In the genomic region with DNA sequence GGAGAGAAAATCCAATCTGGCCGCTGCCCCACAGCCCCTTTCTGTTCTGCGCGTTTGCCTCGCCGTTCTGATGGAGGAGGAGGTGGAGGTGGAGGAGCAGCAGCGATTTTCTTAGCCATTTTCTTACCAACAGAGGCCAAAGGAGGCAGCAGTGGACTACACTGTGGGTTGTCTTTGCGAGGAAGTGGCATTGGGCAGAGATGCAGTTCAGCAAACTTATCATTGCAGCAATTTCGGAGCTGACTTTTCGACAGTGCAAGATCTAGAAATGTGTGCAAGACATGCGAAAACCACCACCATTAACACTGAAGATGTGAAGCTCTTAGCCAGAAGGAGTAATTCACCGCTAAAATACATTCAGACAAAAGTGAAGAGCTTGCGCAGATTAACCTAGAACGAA, we compare ENCODE assay signal across 8 cellular contexts. TPM values are rescaled to one million over a fixed set of nuclear protein-coding genes. Genes with fewer than 3 reads are reported as not detected.
DNase-seq lines count a peak whose midpoint lies in the region; ATAC-seq and TF ChIP-seq lines count a peak whose summit lies in the region.

No MANE protein-coding gene starts in this region.

- H3K4me3 ChIP-seq in A673 (ENCODE audit: low read depth, low read length, poor library complexity, severe bottlenecking): no peak overlapping the region
- peak overlapping the region in 2 of 3 donors; percentile 86 to 89 for H3K4me3 ChIP-seq in breast epithelium
- peak overlapping the region; percentile 76 to 97 (median 82) for H3K4me3 ChIP-seq in subcutaneous abdominal adipose tissue (ENCODE audit: low read depth in 1 of 5, low read length in 5 of 5)

- BruUV-seq in A673 (replicated peaks; lab: Mats Ljungman, UMichigan): no TSS peak

- TF ChIP-seq CTCF in A673 (conservative IDR thresholded peaks at IDR 0.05; ENCODE audit: low read depth, low read length): peak; percentile 67
- TF ChIP-seq CTCF in GM12872 (IDR thresholded peaks at IDR 0.05; ENCODE audit: insufficient read depth, low read depth, low read length): peak; percentile 20; the same call in 1 of the 3 replicates
- TF ChIP-seq CTCF in breast epithelium (IDR thresholded peaks at IDR 0.05): peak in 1 of 3 donors; percentile 9
- no peak for TF ChIP-seq CTCF in GM13977 (IDR thresholded peaks at IDR 0.05; ENCODE audit: extremely low read depth, insufficient read depth, missing control alignments)

- H3K36me3 ChIP-seq in A673 (ENCODE audit: insufficient read depth, low read length, poor library complexity, severe bottlenecking): no peaks in the 10 kb centered on the region
- no peaks in the 10 kb centered on the region for H3K36me3 ChIP-seq in breast epithelium
- H3K36me3 ChIP-seq in subcutaneous abdominal adipose tissue (ENCODE audit: control insufficient read depth in 5 of 5, insufficient read depth in 5 of 5, low read length in 5 of 5): no peaks in the 10 kb centered on the region

- H3K27me3 ChIP-seq in A673 (replicated peaks; ENCODE audit: insufficient read depth, low read depth, low read length, poor library complexity) (no peaks in the 10 kb centered on the region), breast epithelium (no peaks in the 10 kb centered on the region), subcutaneous abdominal adipose tissue (ENCODE audit: control insufficient read depth in 5 of 5, insufficient read depth in 4 of 5, low read length in 5 of 5) (no peaks in the 10 kb centered on the region)

- peak overlapping the region in 1 of 5 donors; percentile 71 for H3K9ac ChIP-seq in subcutaneous abdominal adipose tissue (ENCODE audit: low read length in 5 of 5)

- intact Hi-C loops in A673 (cut with micrococcal nuclease; ENCODE audit: unreplicated experiment) (loop anchor here (5.0 to 10.0 kb wide), 4 partner anchors 42 to 429 kb away; no protein-coding TSS in a partner anchor), breast epithelium (cut with DNase I; ENCODE audit: low total_unique reads) (no loop called here)

- DNase-seq in A673 (ENCODE audit: low spot score) (peak; percentile 80), T-helper 1 cell (peak in 4 of 5 donors; percentile 8 to 40 (median 22)), breast epithelium (ENCODE audit: low spot score in 2 of 2) (no peak), left kidney (ENCODE audit: low read depth, low spot score) (peak; percentile 65), GM13977 (ENCODE audit: low spot score) (no peak)

- no peak for ATAC-seq in HG02571 (IDR thresholded peaks at IDR 0.05; ENCODE audit: unreplicated experiment)

- peaks cover 9% of the 10 kb centered on the region for H3K4me1 ChIP-seq in A673 (ENCODE audit: insufficient read depth, low read length, poor library complexity, severe bottlenecking)
- peaks cover 0 to 4% of the 10 kb centered on the region in 2 donors for H3K4me1 ChIP-seq in breast epithelium
- H3K4me1 ChIP-seq in subcutaneous abdominal adipose tissue (ENCODE audit: control insufficient read depth in 5 of 5, insufficient read depth in 5 of 5, low read length in 5 of 5): peaks cover 0 to 30% (median 18%) of the 10 kb centered on the region in 5 donors

- POLR2A ChIA-PET in A673 (lab: Charles Lee; ENCODE audit: low non-redundant PET): no interaction called here

- TF ChIP-seq POLR2A in breast epithelium (IDR thresholded peaks at IDR 0.05): no peak

- H3K9me3 ChIP-seq in A673 (ENCODE audit: low read depth, low read length, poor library complexity, severe bottlenecking) (no peaks in the 10 kb centered on the region), breast epithelium (no peaks in the 10 kb centered on the region), subcutaneous abdominal adipose tissue (ENCODE audit: control insufficient read depth in 5 of 5, low read length in 5 of 5) (no peaks in the 10 kb centered on the region)

- CTCF ChIA-PET in A673 (lab: Charles Lee): interaction anchor here (0.6 to 1.8 kb wide), 4 partner anchors 11 to 211 kb away, joined by 3 to 5 read pairs (median 4); no protein-coding TSS in a partner anchor

- H3K27ac ChIP-seq in A673 (ENCODE audit: low read depth, low read length, poor library complexity, severe bottlenecking) (no peak overlapping the region), breast epithelium (peak overlapping the region; percentile 10 to 97), subcutaneous abdominal adipose tissue (ENCODE audit: low read depth, low read length) (peak overlapping the region; percentile 83)

- in situ Hi-C loops in GM13977 (cut with MboI; ENCODE audit: low pct_unique_long_range_greater_than_20kb, low sequenced_read_pairs, unreplicated experiment): no loop called here

RNA-seq across cellular contexts. Expression of gene ARL4A, which starts 1.9 kb away (rescaled TPM):
- total RNA-seq in A673 (2021) (15.9 and 18.3 TPM in 2 replicates), breast epithelium (100 to 1,000 TPM in 1 of 3 donors, 10 to 100 TPM in 2; 28.5 to 165 (median 51.1) TPM)

Comparison
In these comparisons a context has a peak if more than half of its experiments do, and no peak if none do; other contexts are left out.
1. DNase-seq: peak in A673 (single experiment), T-helper 1 cell (4 of 5) and left kidney (single experiment); none in breast epithelium (0 of 2) and GM13977 (single experiment).